Comparison of ENCODE assay signal across 10 cellular contexts in the genomic region with DNA sequence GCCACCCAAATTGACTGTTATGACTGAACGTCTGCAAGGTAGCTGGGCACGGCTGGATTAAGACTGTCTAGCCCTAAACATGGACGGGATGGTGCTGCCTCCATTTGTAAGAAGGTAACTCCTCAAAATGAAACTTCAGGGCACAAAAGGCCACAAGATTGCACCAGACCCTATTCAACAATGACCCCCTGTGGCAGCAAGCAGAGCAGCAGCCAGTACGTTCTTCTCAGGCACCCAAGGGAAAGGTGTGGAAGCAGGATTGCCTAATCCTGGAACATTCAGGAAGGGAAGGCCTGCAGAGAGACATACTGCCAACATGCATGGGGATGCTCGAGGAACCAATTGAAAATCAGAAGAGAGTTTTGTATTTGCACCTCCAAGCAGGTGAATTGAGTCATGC. TPM values are rescaled to one million over a fixed set of nuclear protein-coding genes. Genes with fewer than 3 reads are reported as not detected.
DNase-seq lines count a peak whose midpoint lies in the region; ATAC-seq and TF ChIP-seq lines count a peak whose summit lies in the region.
"Had no signal": no experiment of that assay in that cellular context is flagged by ENCODE, and none has a peak within 500 bp of the region (broad histone marks: within the 10 kb centered on the region; RNA-seq: fewer than 3 reads in every experiment).

No MANE protein-coding gene starts in this region.

- no peaks in the 10 kb centered on the region for H4K20me1 ChIP-seq in DND-41 (ENCODE audit: insufficient read depth, low read length)

- H2AFZ ChIP-seq in DND-41 (ENCODE audit: low read depth, low read length): no peak overlapping the region

- 85 to 88% (median 86%) methylated on average over 5 of the region's 5 CpGs for WGBS in psoas muscle, 3 donors

- TF ChIP-seq CTCF in DND-41 (IDR thresholded peaks at IDR 0.05; ENCODE audit: borderline replicate concordance, extremely low read depth, low read length, poor library complexity, severe bottlenecking): peak; percentile 66
- TF ChIP-seq CTCF in RWPE1 (conservative IDR thresholded peaks at IDR 0.05; ENCODE audit: low read depth): 0 out of 2 replicates have a peak, but pooled peaks have one; percentile 11
- no peak for TF ChIP-seq CTCF in psoas muscle (IDR thresholded peaks at IDR 0.05)

- POLR2A ChIA-PET in RWPE1 (lab: Yijun Ruan, JAX; ENCODE audit: low non-redundant PET): no interaction called here

- H3K27me3 ChIP-seq in DND-41 (ENCODE audit: insufficient read depth, low read length, poor library complexity) (no peaks in the 10 kb centered on the region), H7 (ENCODE audit: control insufficient read depth, insufficient read depth, low read length) (peaks cover 9% of the 10 kb centered on the region), psoas muscle (ENCODE audit: insufficient read depth in 3 of 3, low read length in 2 of 3) (peaks cover 0 to 26% (median 3%) of the 10 kb centered on the region in 3 donors)

- no peaks in the 10 kb centered on the region for H3K36me3 ChIP-seq in DND-41 (ENCODE audit: insufficient read depth, low read length)
- no peaks in the 10 kb centered on the region for H3K36me3 ChIP-seq in H7 (replicated peaks; ENCODE audit: control insufficient read depth, insufficient read depth, low read length)
- H3K36me3 ChIP-seq in psoas muscle (ENCODE audit: insufficient read depth in 1 of 2, low read depth in 1 of 2): no peaks in the 10 kb centered on the region

- no peaks in the 10 kb centered on the region for H3K79me2 ChIP-seq in DND-41 (ENCODE audit: insufficient read depth, low read length)

- no peak overlapping the region for H3K4me2 ChIP-seq in DND-41 (ENCODE audit: insufficient read depth, low read length)

- H3K9me3 ChIP-seq in DND-41 (ENCODE audit: insufficient read depth, low read length, severe bottlenecking): no peaks in the 10 kb centered on the region
- H3K9me3 ChIP-seq in psoas muscle: no peaks in the 10 kb centered on the region

- DNase-seq in DND-41 (no peak), H7 (peak; percentile 84), RWPE1 (ENCODE audit: low spot score) (peak; percentile 34), iPS-NIHi7 (ENCODE audit: extremely low spot score) (peak; percentile 50), NCI-H1105 treated with DMSO at 0.1 percent for 48 hours (lab: John Stamatoyannopoulos, UW) (no peak), NCI-H2029 (lab: John Stamatoyannopoulos, UW) (no peak), psoas muscle (no peak)
- DNase-seq: activated CD4-positive, CD25-positive, alpha-beta regulatory T cell treated with anti-CD3 and anti-CD28 coated beads, Interleukin-2, amount 50 U/mL, for 72 hours; NCI-H1436 had no signal

- CTCF ChIA-PET in RWPE1 (lab: Yijun Ruan, JAX): interaction anchor here (0.9 kb wide), 1 partner anchor 15 kb away, joined by 3 read pairs; no protein-coding TSS in a partner anchor

- intact Hi-C loops in psoas muscle (cut with DNase I): no loop called here

- H3K4me3 ChIP-seq in DND-41 (ENCODE audit: low read depth in 1 of 2, low read length in 2 of 2): no peak overlapping the region
- no peak overlapping the region for H3K4me3 ChIP-seq in H7 (ENCODE audit: insufficient read depth, low read depth, low read length)
- H3K4me3 ChIP-seq in psoas muscle: no peak overlapping the region

- ATAC-seq in DND-41 (ENCODE audit: insufficient read depth, low read depth): no peak
- no peak for ATAC-seq in HG03139 (IDR thresholded peaks at IDR 0.05; ENCODE audit: unreplicated experiment)
- no peak for ATAC-seq in psoas muscle

- H3K4me1 ChIP-seq in DND-41 (ENCODE audit: insufficient read depth, low read length) (peaks cover 15% of the 10 kb centered on the region), psoas muscle (no peaks in the 10 kb centered on the region)

- no peak overlapping the region for H3K27ac ChIP-seq in DND-41 (ENCODE audit: low read length)
- no peak overlapping the region for H3K27ac ChIP-seq in RWPE1
- H3K27ac ChIP-seq in psoas muscle: no peak overlapping the region

- no peak overlapping the region for H3K9ac ChIP-seq in DND-41 (ENCODE audit: low read depth, low read length)

RNA-seq across cellular contexts. Expression of gene TBX10, which starts 4.5 kb away (rescaled TPM):
- total RNA-seq in H7 (2014; rRNA removed; shearing (Covaris generic)): 0.07 TPM in 1 of 2 replicates, not detected in the other
- total RNA-seq in psoas muscle: not detected
- polyA plus RNA-seq in psoas muscle: under 1 TPM in 1 of 3 donors, not detected in 2; 0.01 TPM

RNA-seq across cellular contexts. Expression of gene ACY3, which starts 6.5 kb away (rescaled TPM):
- not detected in 2 replicates for total RNA-seq in H7 (2014; rRNA removed; shearing (Covaris generic))
- total RNA-seq in psoas muscle: not detected
- polyA plus RNA-seq in psoas muscle: under 1 TPM in 1 of 3 donors, not detected in 2; 0.04 TPM

RNA-seq across cellular contexts. Expression of gene NUDT8, which starts 14.3 kb away (rescaled TPM):
- total RNA-seq in H7 (2014; rRNA removed; shearing (Covaris generic)): 8.1 and 8.7 TPM in 2 replicates
- total RNA-seq in psoas muscle: 10 to 100 TPM; 19.0 to 37.0 (median 31.8) TPM
- polyA plus RNA-seq in psoas muscle: 10 to 100 TPM; 28.5 to 52.2 (median 48.9) TPM

RNA-seq across cellular contexts. Expression of gene ALDH3B2, which starts 30.4 kb away (rescaled TPM):
- not detected in 2 replicates for total RNA-seq in H7 (2014; rRNA removed; shearing (Covaris generic))
- not detected for total RNA-seq in psoas muscle
- polyA plus RNA-seq in psoas muscle: not detected

RNA-seq across cellular contexts. Expression of gene NDUFV1, which starts 37.3 kb away (rescaled TPM):
- total RNA-seq in H7 (2014; rRNA removed; shearing (Covaris generic)): 302 and 350 TPM in 2 replicates
- total RNA-seq in psoas muscle: 100 to 1,000 TPM; 250 to 413 (median 364) TPM
- 100 to 1,000 TPM; 248 to 340 (median 287) TPM for polyA plus RNA-seq in psoas muscle

Comparison
In these comparisons a context has a peak if more than half of its experiments do, and no peak if none do; other contexts are left out.
1. DNase-seq: peak in H7 (single experiment), RWPE1 (single experiment) and iPS-NIHi7 (single experiment); none in DND-41 (single experiment), NCI-H1105 treated with DMSO at 0.1 percent for 48 hours (single experiment), NCI-H2029 (single experiment) and psoas muscle (0 of 2).